In the genomic region with DNA sequence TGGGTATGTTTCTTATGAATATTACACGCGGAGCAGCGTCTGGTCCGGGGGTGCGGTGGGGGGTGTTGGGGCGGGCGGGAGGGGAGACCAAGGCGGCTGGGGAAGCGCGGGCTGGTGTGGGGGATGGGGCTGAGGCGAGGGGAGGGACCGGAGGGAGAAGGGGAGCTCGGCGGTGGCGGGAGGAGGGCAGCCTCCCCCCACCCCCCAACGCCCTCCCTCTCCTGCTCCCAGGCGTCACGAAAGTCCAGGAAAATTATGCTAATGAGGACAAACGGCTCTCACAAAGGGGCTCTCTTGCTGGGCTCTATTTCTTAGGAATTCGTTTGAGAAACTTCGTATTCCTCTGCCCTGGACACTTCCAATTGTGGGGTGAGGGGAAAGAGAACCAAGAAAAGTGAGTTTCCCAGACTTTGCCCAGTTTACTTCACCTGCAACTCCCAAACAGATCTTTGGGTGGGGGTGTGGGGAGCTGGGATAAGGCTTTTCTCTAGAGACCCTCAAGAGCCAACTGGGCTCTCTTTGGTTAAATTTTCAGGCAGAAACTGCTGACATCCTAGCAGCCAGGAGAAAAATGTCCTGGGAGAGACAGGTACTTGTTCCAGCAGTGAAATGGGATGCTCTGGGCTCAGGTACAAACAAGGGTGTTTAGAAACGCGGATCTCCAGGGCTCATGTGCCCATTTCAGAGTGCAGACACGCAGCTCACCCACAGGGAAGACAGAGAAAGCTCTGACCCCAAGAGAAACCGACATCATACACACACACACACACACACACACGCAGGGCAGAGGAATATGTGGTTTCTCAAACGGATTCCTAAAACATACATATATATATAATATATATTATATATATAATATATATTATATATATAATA, we compare ENCODE assay signal across 11 cellular contexts. TPM values are rescaled to one million over a fixed set of nuclear protein-coding genes. Genes with fewer than 3 reads are reported as not detected.
DNase-seq lines count a peak whose midpoint lies in the region; ATAC-seq lines count a peak whose summit lies in the region.
"Had no signal": no experiment of that assay in that cellular context is flagged by ENCODE, and none has a peak within 500 bp of the region (broad histone marks: within the 10 kb centered on the region; RNA-seq: fewer than 3 reads in every experiment).

No MANE protein-coding gene starts in this region.

- ATAC-seq in left colon, result peak; percentile 19
- ATAC-seq in HG03432 (IDR thresholded peaks at IDR 0.05; ENCODE audit: unreplicated experiment), result no peak
- no peak for ATAC-seq in effector memory CD8-positive, alpha-beta T cell (replicated peaks)
- ATAC-seq: stimulated activated naive B cell treated with anti-CD40 and anti-IgM and Interleukin-4, amounts not matched to agents 10 μg/mL and 1 μg/mL and 100 μg/mL, for 72 hours had no signal

- peak overlapping the region; percentile 90 for H3K4me3 ChIP-seq in stomach smooth muscle (ENCODE audit: low read length in 2 of 2)

- H3K4me1 ChIP-seq in stomach smooth muscle (ENCODE audit: control insufficient read depth, insufficient read depth, low read length), result peaks cover 43% of the 10 kb centered on the region

- no peaks in the 10 kb centered on the region for H3K36me3 Mint-ChIP-seq in effector memory CD8-positive, alpha-beta T cell (ENCODE audit: insufficient read depth)
- H3K36me3 Mint-ChIP-seq: naive B cell; stimulated activated naive B cell treated with anti-CD40 and anti-IgM and Interleukin-4, amounts not matched to agents 10 μg/mL and 1 μg/mL and 100 μg/mL, for 72 hours had no signal

- H3K27ac Mint-ChIP-seq in effector memory CD8-positive, alpha-beta T cell, result no peak overlapping the region
- H3K27ac Mint-ChIP-seq: naive B cell; stimulated activated naive B cell treated with anti-CD40 and anti-IgM and Interleukin-4, amounts not matched to agents 10 μg/mL and 1 μg/mL and 100 μg/mL, for 72 hours had no signal

- intact Hi-C loops in left colon (cut with DNase I, micrococcal nuclease), result no loop called here

- DNase-seq in HT-29 (ENCODE audit: low spot score) (peak; percentile 84), amniotic epithelial cell (ENCODE audit: low read depth) (peak; percentile 76), left colon (peak; percentile 66 to 76), NCI-H2107 (lab: John Stamatoyannopoulos, UW) (no peak)
- no peak for DNase-seq in effector memory CD8-positive, alpha-beta T cell
- DNase-seq in activated naive CD4-positive, alpha-beta T cell treated with anti-CD3 and anti-CD28 coated beads, Interleukin-2, amount 50 U/mL, for 16 hours, result no peak
- DNase-seq: central memory CD4-positive, alpha-beta T cell; naive B cell; stimulated activated naive B cell treated with anti-CD40 and anti-IgM and Interleukin-4, amounts not matched to agents 10 μg/mL and 1 μg/mL and 100 μg/mL, for 72 hours had no signal

- peaks cover 0 to 3% of the 10 kb centered on the region in 2 donors for H3K36me3 ChIP-seq in stomach smooth muscle (ENCODE audit: control insufficient read depth in 2 of 2, insufficient read depth in 2 of 2, low read length in 2 of 2)

- H3K9me3 Mint-ChIP-seq in effector memory CD8-positive, alpha-beta T cell, result no peaks in the 10 kb centered on the region
- H3K9me3 Mint-ChIP-seq: naive B cell had no signal

- H3K9me3 ChIP-seq in stomach smooth muscle (ENCODE audit: control insufficient read depth in 2 of 2, low read length in 2 of 2), result no peaks in the 10 kb centered on the region

- H3K27me3 Mint-ChIP-seq in effector memory CD8-positive, alpha-beta T cell, result peaks cover 0 to 43% of the 10 kb centered on the region in 2 donors

- peak overlapping the region; percentile 88 to 92 for H3K9ac ChIP-seq in stomach smooth muscle (ENCODE audit: low read length in 2 of 2)

- H3K27ac ChIP-seq in stomach smooth muscle (ENCODE audit: low read length), result peak overlapping the region; percentile 97

- no peaks in the 10 kb centered on the region for H3K4me1 Mint-ChIP-seq in effector memory CD8-positive, alpha-beta T cell (ENCODE audit: low read depth in 2 of 2)
- H3K4me1 Mint-ChIP-seq: naive B cell; stimulated activated naive B cell treated with anti-CD40 and anti-IgM and Interleukin-4, amounts not matched to agents 10 μg/mL and 1 μg/mL and 100 μg/mL, for 72 hours had no signal

- no peaks in the 10 kb centered on the region for H3K27me3 ChIP-seq in stomach smooth muscle (ENCODE audit: control insufficient read depth in 1 of 2, insufficient read depth in 2 of 2, low read length in 2 of 2)

- H3K4me3 Mint-ChIP-seq in effector memory CD8-positive, alpha-beta T cell, result no peak overlapping the region
- H3K4me3 Mint-ChIP-seq: naive B cell; stimulated activated naive B cell treated with anti-CD40 and anti-IgM and Interleukin-4, amounts not matched to agents 10 μg/mL and 1 μg/mL and 100 μg/mL, for 72 hours had no signal

RNA-seq across cellular contexts. Expression of gene HOXA2, which starts 11.7 kb away (rescaled TPM):
- total RNA-seq in HT-29 (2014; rRNA removed; shearing (Covaris generic)), result 6.6 and 7.3 TPM in 2 replicates
- 1 to 10 TPM; 2.7 to 3.2 TPM for total RNA-seq in left colon

RNA-seq across cellular contexts. Expression of gene HOXA4, which starts 16.3 kb away (rescaled TPM):
- total RNA-seq in HT-29 (2014; rRNA removed; shearing (Covaris generic)), result 2.2 and 3.7 TPM in 2 replicates
- 1 to 10 TPM; 4.5 to 5.1 TPM for total RNA-seq in left colon

RNA-seq across cellular contexts. Expression of gene HOXA1, which starts 18.4 kb away (rescaled TPM):
- total RNA-seq in HT-29 (2014; rRNA removed; shearing (Covaris generic)), result 2.0 and 3.9 TPM in 2 replicates
- 1 to 10 TPM; 2.4 to 3.0 TPM for total RNA-seq in left colon

RNA-seq across cellular contexts. Expression of gene HOXA5, which starts 29.3 kb away (rescaled TPM):
- 22.1 and 29.3 TPM in 2 replicates for total RNA-seq in HT-29 (2014; rRNA removed; shearing (Covaris generic))
- total RNA-seq in left colon, result 10 to 100 TPM; 13.0 to 16.2 TPM

RNA-seq across cellular contexts. Expression of gene HOXA6, which starts 33.3 kb away (rescaled TPM):
- total RNA-seq in HT-29 (2014; rRNA removed; shearing (Covaris generic)), result 25.5 and 28.1 TPM in 2 replicates
- 10 to 100 TPM; 20.0 to 21.2 TPM for total RNA-seq in left colon

Comparison
In these comparisons a context has a peak if more than half of its experiments do, and no peak if none do; other contexts are left out.
1. DNase-seq: peak in HT-29 (single experiment), amniotic epithelial cell (single experiment) and left colon (2 of 2); none in effector memory CD8-positive, alpha-beta T cell (0 of 3), activated naive CD4-positive, alpha-beta T cell treated with anti-CD3 and anti-CD28 coated beads, Interleukin-2, amount 50 U/mL, for 16 hours (single experiment) and NCI-H2107 (single experiment).